In genomic region chr1:88730132-88730675, GRCh38 we compare ENCODE assay signal across 1 cellular context.
TF ChIP-seq lines count a peak whose summit lies in the region.

No MANE protein-coding gene starts in this region.

TF ChIP-seq in IMR-90, 13 proteins besides CTCF, POLR2A, EP300 and RAD21 (continued from another document):
- no peak for TF ChIP-seq FOS (IDR thresholded peaks at IDR 0.05; ENCODE audit: low read depth, low read length)
- no peak for TF ChIP-seq SMC3 (IDR thresholded peaks at IDR 0.05; ENCODE audit: low read depth, low read length)
- TF ChIP-seq NFE2L2 (IDR thresholded peaks at IDR 0.05; ENCODE audit: low read depth, low read length): no peak
- no peak for TF ChIP-seq MAZ (IDR thresholded peaks at IDR 0.05; ENCODE audit: borderline replicate concordance, low read depth, low read length)
- TF ChIP-seq BHLHE40 (IDR thresholded peaks at IDR 0.05; ENCODE audit: low read depth, low read length): no peak
